In the genomic region with DNA sequence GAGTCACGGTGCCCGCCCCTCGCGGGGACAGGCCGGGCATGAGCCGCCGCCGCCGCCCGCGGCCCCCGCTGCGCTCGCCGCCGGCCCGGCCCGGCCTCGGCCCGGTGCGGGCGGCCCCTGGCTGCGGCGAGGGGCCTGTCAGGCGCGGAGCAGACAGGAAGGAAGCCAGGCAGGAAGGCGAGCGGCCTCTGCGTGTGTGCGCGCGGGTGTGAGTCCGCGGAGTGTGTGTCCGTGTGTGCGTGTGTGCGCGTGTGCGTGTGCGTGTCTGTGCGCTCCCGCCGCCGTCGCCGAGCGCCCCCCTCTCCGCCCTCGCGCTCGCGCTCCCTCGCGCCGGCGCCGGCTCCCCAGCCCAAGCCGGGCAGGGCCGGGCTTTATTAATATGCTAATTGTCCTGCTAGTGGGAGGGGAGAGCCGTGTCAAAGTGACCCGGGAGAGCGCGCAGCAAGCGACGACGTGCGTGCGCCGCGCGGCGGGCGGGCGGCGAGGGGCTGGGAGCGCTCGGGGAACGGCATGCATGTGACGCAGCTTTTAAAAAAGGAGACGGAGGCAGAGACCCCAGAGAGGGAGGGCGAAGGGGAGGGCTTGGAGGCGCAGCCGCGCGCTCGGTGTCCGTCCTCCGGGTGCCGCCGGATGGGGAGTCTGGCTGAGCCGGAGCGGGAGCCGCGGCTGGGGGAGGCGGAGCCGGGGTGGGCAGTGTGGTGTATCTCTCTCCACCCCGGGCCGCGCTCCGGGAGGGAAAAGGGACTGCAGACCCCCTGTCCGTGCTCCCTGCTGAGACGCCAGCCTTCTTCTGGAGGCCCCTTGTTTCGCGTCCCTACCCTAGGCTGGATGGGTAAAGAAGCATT, we compare ENCODE assay signal across 8 cellular contexts. TPM values are rescaled to one million over a fixed set of nuclear protein-coding genes. Genes with fewer than 3 reads are reported as not detected.
DNase-seq lines count a peak whose midpoint lies in the region; TF ChIP-seq lines count a peak whose summit lies in the region.

A gene with protein sequence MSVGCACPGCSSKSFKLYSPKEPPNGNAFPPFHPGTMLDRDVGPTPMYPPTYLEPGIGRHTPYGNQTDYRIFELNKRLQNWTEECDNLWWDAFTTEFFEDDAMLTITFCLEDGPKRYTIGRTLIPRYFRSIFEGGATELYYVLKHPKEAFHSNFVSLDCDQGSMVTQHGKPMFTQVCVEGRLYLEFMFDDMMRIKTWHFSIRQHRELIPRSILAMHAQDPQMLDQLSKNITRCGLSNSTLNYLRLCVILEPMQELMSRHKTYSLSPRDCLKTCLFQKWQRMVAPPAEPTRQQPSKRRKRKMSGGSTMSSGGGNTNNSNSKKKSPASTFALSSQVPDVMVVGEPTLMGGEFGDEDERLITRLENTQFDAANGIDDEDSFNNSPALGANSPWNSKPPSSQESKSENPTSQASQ (minus strand): TSS at position 227 of the 845 bp plus-strand sequence. CDS start 258 bp downstream, outside the sequence.

- H3K4me3 ChIP-seq in H7 (ENCODE audit: insufficient read depth, low read depth, low read length) (peak within 1 kb of the TSS; percentile 89), MG63 (peak within 1 kb of the TSS; percentile 73), adrenal gland (peak within 1 kb of the TSS; percentile 40 to 98 (median 76)), parathyroid adenoma (ENCODE audit: low read depth, low read length) (peak within 1 kb of the TSS; percentile 89), urinary bladder (ENCODE audit: low read depth, low read length) (peak within 1 kb of the TSS; percentile 95)

- intact Hi-C loops in adrenal gland (cut with DNase I) (no loop called here), cardiac septum (cut with DNase I) (no loop called here)

- TF ChIP-seq CTCF in adrenal gland (IDR thresholded peaks at IDR 0.05) = peak in 2 of 6 experiments; percentile 14 to 20
- peak; percentile 28 for TF ChIP-seq CTCF in parathyroid adenoma (IDR thresholded peaks at IDR 0.05)

- H3K79me2 ChIP-seq in parathyroid adenoma = peaks cover 22% of the 10 kb centered on the region

- no peaks in the 10 kb centered on the region for H3K27me3 ChIP-seq in H7 (ENCODE audit: control insufficient read depth, insufficient read depth, low read length)
- H3K27me3 ChIP-seq in MG63 = no peaks in the 10 kb centered on the region
- H3K27me3 ChIP-seq in adrenal gland = no peaks in the 10 kb centered on the region
- no peaks in the 10 kb centered on the region for H3K27me3 ChIP-seq in parathyroid adenoma (ENCODE audit: control insufficient read depth, insufficient read depth, low read length)

- H3K9ac ChIP-seq in parathyroid adenoma = peak within 1 kb of the TSS; percentile 97

- peak within 1 kb of the TSS; percentile 93 to 99 (median 97) for H3K27ac ChIP-seq in adrenal gland
- H3K27ac ChIP-seq in parathyroid adenoma = peak within 1 kb of the TSS; percentile 100
- peak within 1 kb of the TSS; percentile 98 for H3K27ac ChIP-seq in urinary bladder (ENCODE audit: low read depth)

- DNase-seq in ELR (ENCODE audit: low read depth) (peak; percentile 78), H7 (peak; percentile 93), MG63 (peak; percentile 66), T follicular helper cell (ENCODE audit: low read depth) (peak; percentile 48), adrenal gland (peak; percentile 79 to 92 (median 81)), cardiac septum (ENCODE audit: low spot score) (peak; percentile 93)

- 0% methylated on average over 20 to 104 of the region's 104 CpGs for WGBS in adrenal gland, 4 donors
- WGBS in urinary bladder = under 1% methylated on average over 104 of the region's 104 CpGs

- H3K4me2 ChIP-seq in parathyroid adenoma (ENCODE audit: low read length) = peak within 1 kb of the TSS; percentile 96

- peak; percentile 90 to 94 for TF ChIP-seq POLR2A in adrenal gland (IDR thresholded peaks at IDR 0.05)

- H3K9me3 ChIP-seq in MG63 (no peaks in the 10 kb centered on the region), adrenal gland (replicated peaks in 1 of 3) (no peaks in the 10 kb centered on the region), parathyroid adenoma (ENCODE audit: control insufficient read depth, low read length) (no peaks in the 10 kb centered on the region)

- peak within 1 kb of the TSS; percentile 95 for H2AFZ ChIP-seq in parathyroid adenoma

- H3K4me1 ChIP-seq in adrenal gland (replicated peaks in 1 of 2) (peaks cover 39 to 45% of the 10 kb centered on the region in 2 donors), parathyroid adenoma (peaks cover 40% of the 10 kb centered on the region), urinary bladder (ENCODE audit: insufficient read depth) (no peaks in the 10 kb centered on the region)

- H3K36me3 ChIP-seq in H7 (replicated peaks; ENCODE audit: control insufficient read depth, insufficient read depth, low read length) (no peaks in the 10 kb centered on the region), MG63 (no peaks in the 10 kb centered on the region), adrenal gland (replicated peaks in 1 of 2) (no peaks in the 10 kb centered on the region), parathyroid adenoma (ENCODE audit: control insufficient read depth, insufficient read depth, low read length) (no peaks in the 10 kb centered on the region), urinary bladder (ENCODE audit: insufficient read depth) (no peaks in the 10 kb centered on the region)

RNA-seq across cellular contexts. Expression of the gene that starts here (rescaled TPM):
- 85.5 and 87.2 TPM in 2 replicates for total RNA-seq in H7 (2014; rRNA removed; shearing (Covaris generic))
- 11.8 and 15.6 TPM in 2 replicates for total RNA-seq in MG63 (2014; rRNA removed; shearing (Covaris generic); ENCODE audit: low replicate concordance)
- total RNA-seq in adrenal gland (10 to 100 TPM; 24.1 to 68.0 (median 55.2) TPM), cardiac septum (53.6 TPM), urinary bladder (51.8 TPM)
- polyA plus RNA-seq in adrenal gland (10 to 100 TPM; 24.7 to 76.9 (median 24.8) TPM), urinary bladder (65.3 TPM)

Comparison
In these comparisons a context has a peak if more than half of its experiments do, and no peak if none do; other contexts are left out.
1. Peak in every context shown above with its lines: DNase-seq, H3K4me3 ChIP-seq and H3K27ac ChIP-seq.